Comparison of ENCODE assay signal across 19 cellular contexts in genomic region chr10:78781251-78781913, GRCh38.
"Had no signal": no experiment of that assay in that cellular context is flagged by ENCODE, and none has a peak within 500 bp of the region (broad histone marks: within the 10 kb centered on the region; RNA-seq: fewer than 3 reads in every experiment).

No MANE protein-coding gene starts in this region.

- H3K27me3 ChIP-seq: hepatocyte, left lung, right lobe of liver, stomach, suprapubic skin, tibial nerve, uterus had no signal

- H3K79me2 ChIP-seq: hepatocyte, parathyroid adenoma had no signal

- H3K4me3 ChIP-seq: hepatocyte, left lung, right lobe of liver, stomach, suprapubic skin, tibial nerve, uterus had no signal

- H3K4me1 ChIP-seq: parathyroid adenoma had no signal

- H3K27ac ChIP-seq: hepatocyte, left lung, parathyroid adenoma, right lobe of liver, stomach, suprapubic skin, tibial nerve, uterus had no signal

- H2AFZ ChIP-seq: hepatocyte, parathyroid adenoma had no signal

- H3K36me3 ChIP-seq: left lung, right lobe of liver, stomach, suprapubic skin, tibial nerve, uterus had no signal

- H3K9me3 ChIP-seq: left lung, right lobe of liver, suprapubic skin, tibial nerve, uterus had no signal

- DNase-seq: activated naive CD4-positive, alpha-beta T cell; activated naive CD8-positive, alpha-beta T cell treated with anti-CD3 and anti-CD28 coated beads for 36 hours; activated T-cell treated with anti-CD3 and anti-CD28 coated beads, Interleukin-2, amount 50 U/mL, for 1 hour; effector memory CD4-positive, alpha-beta T cell; foreskin melanocyte; immature natural killer cell; kidney glomerular epithelial cell; left lung; mammary epithelial cell; small intestine; stimulated activated CD4-positive, alpha-beta T cell treated with anti-CD3 and anti-CD28 coated beads, Interleukin-15, amount 100 ng/mL, for 24 hours; stomach; T-helper 17 cell had no signal

- H3K9ac ChIP-seq: parathyroid adenoma had no signal

- H3K4me2 ChIP-seq: hepatocyte had no signal
